Comparison of ENCODE assay signal across 17 cellular contexts in genomic region chr1:58855351-58856165, GRCh38.
DNase-seq lines count a peak whose midpoint lies in the region; ATAC-seq, FAIRE-seq and TF ChIP-seq lines count a peak whose summit lies in the region.
"Had no signal": no experiment of that assay in that cellular context is flagged by ENCODE, and none has a peak within 500 bp of the region (broad histone marks: within the 10 kb centered on the region; RNA-seq: fewer than 3 reads in every experiment).

No MANE protein-coding gene starts in this region.

- peak overlapping the region in 1 of 2 experiments; percentile 31; a peak in 2 of 4 replicates for H4K8ac ChIP-seq in IMR-90 (ENCODE audit: low read depth in 2 of 2, low read length in 2 of 2)

- in situ Hi-C loops in IMR-90 (cut with MboI; ENCODE audit: low sequenced_read_pairs) (no loop called here), brain microvascular endothelial cell (cut with HindIII; ENCODE audit: low pct_ligation_motif_present, low sequenced_read_pairs) (no loop called here)

- TF ChIP-seq POLR2A in IMR-90 (IDR thresholded peaks at IDR 0.05; ENCODE audit: low read depth, low read length), result no peak

- dilution Hi-C loops in IMR-90 (cut with HindIII; ENCODE audit: low sequenced_read_pairs, unreplicated experiment), result no loop called here

- no peaks in the 10 kb centered on the region for H3K27me3 ChIP-seq in IMR-90 (ENCODE audit: control insufficient read depth, insufficient read depth, low read length)
- no peaks in the 10 kb centered on the region for H3K27me3 ChIP-seq in brain microvascular endothelial cell (replicated peaks)
- H3K27me3 ChIP-seq in A673 (replicated peaks; ENCODE audit: insufficient read depth, low read depth, low read length, poor library complexity), result no peaks in the 10 kb centered on the region

- H3K9me1 ChIP-seq in IMR-90 (ENCODE audit: insufficient read depth, low read length), result peaks cover 16% of the 10 kb centered on the region

- no TSS peak for BruUV-seq in IMR-90 (replicated peaks; lab: Mats Ljungman, UMichigan)
- no TSS peak for BruUV-seq in A673 (replicated peaks; lab: Mats Ljungman, UMichigan)

- H3K36me3 ChIP-seq in IMR-90 (ENCODE audit: control insufficient read depth, insufficient read depth, low read length) (no peaks in the 10 kb centered on the region), brain microvascular endothelial cell (replicated peaks) (no peaks in the 10 kb centered on the region), A673 (ENCODE audit: insufficient read depth, low read length, poor library complexity, severe bottlenecking) (no peaks in the 10 kb centered on the region)

- 48% methylated on average over 2 of the region's 9 CpGs; no CpG with 5 or more reads in 1 of the 2 experiments for WGBS in IMR-90 (ENCODE audit: extremely low coverage in 2 of 2, insufficient read length in 1 of 2), 2 experiments

- H3K23ac ChIP-seq in IMR-90 (ENCODE audit: low read depth, low read length), result peak overlapping the region; percentile 74

- H4K5ac ChIP-seq in IMR-90 (ENCODE audit: low read depth, low read length), result no peak overlapping the region; the same call in 1 of the 2 replicates

- no peaks in the 10 kb centered on the region for H3K79me1 ChIP-seq in IMR-90 (ENCODE audit: low read depth in 1 of 2, low read length in 2 of 2)

- DNase-seq in IMR-90, result no peak
- DNase-seq in brain microvascular endothelial cell, result peak; percentile 37
- DNase-seq in kidney glomerular epithelial cell (lab: John Stamatoyannopoulos, UW), result peak; percentile 72
- DNase-seq in pons (ENCODE audit: low spot score), result peak; percentile 33
- DNase-seq in A673 (ENCODE audit: low spot score), result no peak
- no peak for DNase-seq in inferior parietal cortex (ENCODE audit: extremely low spot score)
- DNase-seq in urothelium cell line (ENCODE audit: low spot score), result no peak
- DNase-seq: activated T-cell treated with anti-CD3 and anti-CD28 coated beads for 4 hours, C1 segment of cervical spinal cord, DMS79 treated with DMSO at 0.1 percent for 48 hours, NCI-H1436 treated with DMSO at 0.1 percent for 48 hours, NCI-H446, SK-N-SH, substantia nigra had no signal

- peak overlapping the region; percentile 69 for H2BK20ac ChIP-seq in IMR-90 (ENCODE audit: low read depth, low read length)

- ATAC-seq in IMR-90 (ENCODE audit: low read depth) (no peak), HG03571 (IDR thresholded peaks at IDR 0.05; ENCODE audit: unreplicated experiment) (no peak)

- no peak for TF ChIP-seq RAD21 in IMR-90 (IDR thresholded peaks at IDR 0.05; ENCODE audit: low read length)

- peak overlapping the region; percentile 44 for H2BK5ac ChIP-seq in IMR-90 (ENCODE audit: low read depth, low read length, poor library complexity, severe bottlenecking)

- peak overlapping the region; percentile 62 for H3K4ac ChIP-seq in IMR-90 (ENCODE audit: low read depth, low read length)

- POLR2A ChIA-PET in IMR-90 (lab: Charles Lee; ENCODE audit: unreplicated experiment) (no interaction called here), A673 (lab: Charles Lee; ENCODE audit: low non-redundant PET) (no interaction called here)

- H3K18ac ChIP-seq in IMR-90 (ENCODE audit: low read depth, low read length), result peak overlapping the region; percentile 39; the same call in 1 of the 2 replicates

- H4K20me1 ChIP-seq in IMR-90 (ENCODE audit: insufficient read depth, low read length), result no peaks in the 10 kb centered on the region

- peak overlapping the region; percentile 13; the same call in 1 of the 2 replicates for H3K4me2 ChIP-seq in IMR-90 (ENCODE audit: low read depth, low read length)
- H3K4me2 ChIP-seq: SK-N-SH had no signal

- H4K91ac ChIP-seq in IMR-90 (ENCODE audit: insufficient read depth, low read depth, low read length), result no peak overlapping the region

- peak overlapping the region; percentile 66 for H2AFZ ChIP-seq in IMR-90 (replicated peaks; ENCODE audit: low read length, poor library complexity)

- H3K4me1 ChIP-seq in IMR-90 (ENCODE audit: control insufficient read depth, insufficient read depth, low read length) (peaks cover 15% of the 10 kb centered on the region), A673 (ENCODE audit: insufficient read depth, low read length, poor library complexity, severe bottlenecking) (no peaks in the 10 kb centered on the region)

- H3K4me3 ChIP-seq in IMR-90 (ENCODE audit: insufficient read depth, low read depth, low read length), result no peak overlapping the region
- no peak overlapping the region for H3K4me3 ChIP-seq in brain microvascular endothelial cell (ENCODE audit: low read depth, low read length)
- no peak overlapping the region for H3K4me3 ChIP-seq in A673 (ENCODE audit: low read depth, low read length, poor library complexity, severe bottlenecking)

- H3K9ac ChIP-seq in IMR-90 (ENCODE audit: low read depth, low read length), result no peak overlapping the region
- H3K9ac ChIP-seq: SK-N-SH had no signal

- FAIRE-seq in urothelium cell line (lab: Jason Lieb, UNC), result no peak
- FAIRE-seq: TTC549 had no signal

- H3K9me3 ChIP-seq in IMR-90 (ENCODE audit: control insufficient read depth, insufficient read depth, low read length), result no peaks in the 10 kb centered on the region
- H3K9me3 ChIP-seq in A673 (ENCODE audit: low read depth, low read length, poor library complexity, severe bottlenecking), result no peaks in the 10 kb centered on the region
- H3K9me3 ChIP-seq: SK-N-SH had no signal

- H3K14ac ChIP-seq in IMR-90 (replicated peaks; ENCODE audit: low read depth, low read length), result peak overlapping the region; percentile 30

- CTCF ChIA-PET in IMR-90 (lab: Yijun Ruan, JAX) (no interaction called here), A673 (lab: Charles Lee) (interaction anchor here (0.7 kb wide), 1 partner anchor 358 kb away, joined by 3 read pairs; no protein-coding TSS in a partner anchor)

- no peak overlapping the region for H2AK9ac ChIP-seq in IMR-90 (replicated peaks; ENCODE audit: low read depth, low read length, poor library complexity)

- TF ChIP-seq CTCF in IMR-90 (conservative IDR thresholded peaks at IDR 0.05; ENCODE audit: low read depth, low read length) (no peak), brain microvascular endothelial cell (IDR thresholded peaks at IDR 0.05; ENCODE audit: low read depth, low read length, missing control alignments) (no peak), A673 (conservative IDR thresholded peaks at IDR 0.05; ENCODE audit: low read depth, low read length) (no peak)

- H3K27ac ChIP-seq in IMR-90 (ENCODE audit: insufficient read depth, low read length) (no peak overlapping the region), brain microvascular endothelial cell (peak overlapping the region; percentile 30), A673 (ENCODE audit: low read depth, low read length, poor library complexity, severe bottlenecking) (no peak overlapping the region)
- H3K27ac ChIP-seq: HL-60 had no signal

- H2AK5ac ChIP-seq in IMR-90 (ENCODE audit: low read depth, low read length), result peak overlapping the region; percentile 48; the same call in 1 of the 2 replicates

- H2BK15ac ChIP-seq in IMR-90 (ENCODE audit: low read depth, low read length), result peak overlapping the region; percentile 45; the same call in 2 of the 3 replicates

- H3K56ac ChIP-seq in IMR-90 (ENCODE audit: extremely low read depth, insufficient read depth, low read length), result no peak overlapping the region; the same call in 1 of the 2 replicates

- H2BK120ac ChIP-seq in IMR-90 (ENCODE audit: low read depth, low read length), result peak overlapping the region; percentile 69

- intact Hi-C loops in IMR-90 (cut with micrococcal nuclease), result no loop called here
- intact Hi-C loops in A673 (cut with micrococcal nuclease; ENCODE audit: unreplicated experiment), result no loop called here

TF ChIP-seq in IMR-90, 13 proteins besides CTCF, POLR2A, EP300 and RAD21:
- no peak for TF ChIP-seq FOS (IDR thresholded peaks at IDR 0.05; ENCODE audit: low read depth, low read length)
- TF ChIP-seq BHLHE40 (IDR thresholded peaks at IDR 0.05; ENCODE audit: low read depth, low read length), result no peak
- TF ChIP-seq, protein P1, sequence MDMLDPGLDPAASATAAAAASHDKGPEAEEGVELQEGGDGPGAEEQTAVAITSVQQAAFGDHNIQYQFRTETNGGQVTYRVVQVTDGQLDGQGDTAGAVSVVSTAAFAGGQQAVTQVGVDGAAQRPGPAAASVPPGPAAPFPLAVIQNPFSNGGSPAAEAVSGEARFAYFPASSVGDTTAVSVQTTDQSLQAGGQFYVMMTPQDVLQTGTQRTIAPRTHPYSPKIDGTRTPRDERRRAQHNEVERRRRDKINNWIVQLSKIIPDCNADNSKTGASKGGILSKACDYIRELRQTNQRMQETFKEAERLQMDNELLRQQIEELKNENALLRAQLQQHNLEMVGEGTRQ (IDR thresholded peaks at IDR 0.05; ENCODE audit: low read depth, low read length), result no peak
TF ChIP-seq in IMR-90: peak in this region for 0.

Comparison
In these comparisons a context has a peak if more than half of its experiments do, and no peak if none do; other contexts are left out.
1. DNase-seq: peak in brain microvascular endothelial cell (single experiment), kidney glomerular epithelial cell (single experiment) and pons (single experiment); none in IMR-90 (single experiment), A673 (single experiment), inferior parietal cortex (single experiment) and urothelium cell line (single experiment).